ENCODE assay signal across 32 cellular contexts in genomic region chr19:40379446-40380198, GRCh38. TPM values are rescaled to one million over a fixed set of nuclear protein-coding genes. Genes with fewer than 3 reads are reported as not detected.
"Had no signal": no experiment of that assay in that cellular context is flagged by ENCODE, and none has a peak within 500 bp of the region (broad histone marks: within the 10 kb centered on the region; RNA-seq: fewer than 3 reads in every experiment).

No MANE protein-coding gene starts in this region.

- H3K36me3 Mint-ChIP-seq: activated CD4-positive, alpha-beta memory T cell treated with anti-CD3 and anti-CD28 coated beads for 36 hours had no signal

- H3K4me1 ChIP-seq: left lung, lower lobe of right lung, pancreas, psoas muscle, stomach, thyroid gland, upper lobe of left lung, vagina had no signal

- H3K27ac Mint-ChIP-seq: activated CD4-positive, alpha-beta memory T cell treated with anti-CD3 and anti-CD28 coated beads for 36 hours; activated T-helper 17 cell treated with anti-CD3 and anti-CD28 coated beads, Interleukin-2, amount 50 U/mL, for 72 hours; nephron; stimulated activated naive B cell treated with anti-CD40 and anti-IgM and Interleukin-4, amounts not matched to agents 10 μg/mL and 1 μg/mL and 100 μg/mL, for 72 hours; T-helper 17 cell had no signal

- ATAC-seq: activated CD4-positive, CD25-positive, alpha-beta regulatory T cell treated with anti-CD3 and anti-CD28 coated beads, Interleukin-2, amount 50 U/mL, for 24 hours; activated T-cell treated with anti-CD3 and anti-CD28 coated beads, Interleukin-2, amount 50 U/mL, for 4 hours; activated T-helper 17 cell treated with anti-CD3 and anti-CD28 coated beads, Interleukin-2, amount 50 U/mL, for 72 hours; left lung; lower lobe of right lung; pancreas; stimulated activated naive B cell treated with anti-CD40 and anti-IgM and Interleukin-4, amounts not matched to agents 10 μg/mL and 1 μg/mL and 100 μg/mL, for 72 hours; T-helper 17 cell had no signal

- FAIRE-seq: frontal cortex, pancreas had no signal

- H3K27me3 Mint-ChIP-seq: activated CD4-positive, alpha-beta memory T cell treated with anti-CD3 and anti-CD28 coated beads for 36 hours; activated T-helper 17 cell treated with anti-CD3 and anti-CD28 coated beads, Interleukin-2, amount 50 U/mL, for 72 hours; stimulated activated naive B cell treated with anti-CD40 and anti-IgM and Interleukin-4, amounts not matched to agents 10 μg/mL and 1 μg/mL and 100 μg/mL, for 72 hours; T-helper 17 cell had no signal

- H3K36me3 ChIP-seq: WERI-Rb-1 had no signal

- H3K27ac ChIP-seq: epithelial cell of prostate, left lung, lower lobe of right lung, pancreas, psoas muscle, stomach, thyroid gland, upper lobe of left lung, vagina, WERI-Rb-1 had no signal

- H3K4me2 ChIP-seq: smooth muscle cell had no signal

- H3K9me3 Mint-ChIP-seq: activated CD4-positive, alpha-beta memory T cell treated with anti-CD3 and anti-CD28 coated beads for 36 hours; activated T-cell treated with anti-CD3 and anti-CD28 coated beads, Interleukin-2, amount 50 U/mL, for 4 hours; activated T-helper 17 cell treated with anti-CD3 and anti-CD28 coated beads, Interleukin-2, amount 50 U/mL, for 72 hours; nephron; stimulated activated naive B cell treated with anti-CD40 and anti-IgM and Interleukin-4, amounts not matched to agents 10 μg/mL and 1 μg/mL and 100 μg/mL, for 72 hours had no signal

- H3K4me3 Mint-ChIP-seq: activated CD4-positive, alpha-beta memory T cell treated with anti-CD3 and anti-CD28 coated beads for 36 hours; activated T-cell treated with anti-CD3 and anti-CD28 coated beads, Interleukin-2, amount 50 U/mL, for 4 hours; activated T-helper 17 cell treated with anti-CD3 and anti-CD28 coated beads, Interleukin-2, amount 50 U/mL, for 72 hours; nephron; stimulated activated naive B cell treated with anti-CD40 and anti-IgM and Interleukin-4, amounts not matched to agents 10 μg/mL and 1 μg/mL and 100 μg/mL, for 72 hours; T-helper 17 cell had no signal

- DNase-seq: activated CD4-positive, alpha-beta memory T cell treated with anti-CD3 and anti-CD28 coated beads for 36 hours; activated CD4-positive, alpha-beta T cell treated with anti-CD3 and anti-CD28 coated beads for 48 hours; activated CD8-positive, alpha-beta memory T cell treated with anti-CD3 and anti-CD28 coated beads, Interleukin-2, amount 50 U/mL, for 4 hours; activated gamma-delta T cell treated with Interleukin-2 at 50 U/mL for 16 hours; activated naive CD4-positive, alpha-beta T cell treated with anti-CD3 and anti-CD28 coated beads, Interleukin-2, amount 50 U/mL, for 16 hours; activated T-cell treated with anti-CD3 and anti-CD28 coated beads, Interleukin-2, amount 50 U/mL, for 4 hours; amniotic stem cell; central memory CD4-positive, alpha-beta T cell; kidney glomerular epithelial cell; mesendoderm; pancreas; psoas muscle; stimulated activated CD4-positive, alpha-beta T cell treated with anti-CD3 and anti-CD28 coated beads, Interleukin-1b, Interleukin-23, amount 100 ng/mL, for 48 hours; stimulated activated CD4-positive, alpha-beta T cell treated with anti-CD3 and anti-CD28 coated beads, Interleukin-4, amount 100 ng/mL, for 4 hours; stimulated activated CD8-positive, alpha-beta memory T cell treated with anti-CD3 and anti-CD28 coated beads, Interleukin-4, amount 100 ng/mL, for 48 hours; stimulated activated naive B cell treated with anti-CD40 and anti-IgM and Interleukin-4, amounts not matched to agents 10 μg/mL and 1 μg/mL and 100 μg/mL, for 72 hours; stomach; T-helper 17 cell; T1000; thyroid gland; WERI-Rb-1 had no signal

- H3K9me3 ChIP-seq: left lung, lower lobe of right lung, pancreas, psoas muscle, stomach, thyroid gland, upper lobe of left lung, vagina had no signal

- H3K27me3 ChIP-seq: left lung, pancreas, stomach, thyroid gland, upper lobe of left lung, vagina had no signal

- H3K4me1 Mint-ChIP-seq: nephron; stimulated activated naive B cell treated with anti-CD40 and anti-IgM and Interleukin-4, amounts not matched to agents 10 μg/mL and 1 μg/mL and 100 μg/mL, for 72 hours had no signal

- H3K4me3 ChIP-seq: left lung, lower lobe of right lung, pancreas, psoas muscle, smooth muscle cell, stomach, thyroid gland, upper lobe of left lung, vagina had no signal

RNA-seq across cellular contexts. Expression of gene HIPK4, which starts 10.4 kb away (rescaled TPM):
- total RNA-seq: activated CD4-positive, alpha-beta memory T cell treated with anti-CD3 and anti-CD28 coated beads for 36 hours; activated T-helper 17 cell treated with anti-CD3 and anti-CD28 coated beads, Interleukin-2, amount 50 U/mL, for 72 hours; frontal cortex; mucosa of gallbladder; smooth muscle cell; stomach; T-helper 17 cell had no signal
